ENCODE assay signal across 1 cellular context in genomic region chr2:171893824-171894611, GRCh38.
TF ChIP-seq lines count a peak whose summit lies in the region.

SLC25A12 (minus strand) TSS chr2:171894244; CDS start chr2:171894214, 30 bp downstream.

TF ChIP-seq in WTC11, 78 proteins besides CTCF, POLR2A, EP300 and RAD21 (continued from another document):
- TF ChIP-seq HMGXB4 (CRISPR knock-in tag; IDR thresholded peaks at IDR 0.05), result peak; percentile 46; the same call in 1 of the 2 replicates
- TF ChIP-seq ZNF317 (CRISPR knock-in tag; IDR thresholded peaks at IDR 0.05; ENCODE audit: borderline replicate concordance, low read depth), result no peak
- 0 out of 2 replicates have a peak, but pooled peaks have one; percentile 73 for TF ChIP-seq KAT7 (CRISPR knock-in tag; IDR thresholded peaks at IDR 0.05; ENCODE audit: borderline replicate concordance)
- TF ChIP-seq CBFB (CRISPR knock-in tag; IDR thresholded peaks at IDR 0.05; ENCODE audit: low read depth), result no peak
- TF ChIP-seq SP1 (CRISPR knock-in tag; conservative IDR thresholded peaks at IDR 0.05), result peak; percentile 32; the same call in 1 of the 2 replicates
- TF ChIP-seq FOXP4 (CRISPR knock-in tag; IDR thresholded peaks at IDR 0.05), result peak; percentile 30; the same call in 1 of the 2 replicates
TF ChIP-seq in WTC11: peak in this region for 11.
